In genomic region chr15:81323559-81323943, GRCh38 we compare ENCODE assay signal across 8 cellular contexts. TPM values are rescaled to one million over a fixed set of nuclear protein-coding genes. Genes with fewer than 3 reads are reported as not detected.
A peak's percentile ranks its signal among the peaks of the same experiment; 100 is the strongest.
DNase-seq lines count a peak whose midpoint lies in the region; ATAC-seq and TF ChIP-seq lines count a peak whose summit lies in the region.

No MANE protein-coding gene starts in this region.

- ATAC-seq in natural killer cell: no peak

- peak overlapping the region; percentile 78 for H3K27ac Mint-ChIP-seq in activated naive CD4-positive, alpha-beta T cell treated with anti-CD3 and anti-CD28 coated beads for 36 hours
- H3K27ac Mint-ChIP-seq in chondrocyte (ENCODE audit: unreplicated experiment) (no peak overlapping the region), natural killer cell (peak overlapping the region; percentile 68 to 90)

- no peaks in the 10 kb centered on the region for H3K9me3 ChIP-seq in HUES64 (ENCODE audit: insufficient read depth, low read depth, low read length)

- intact Hi-C loops in activated naive CD4-positive, alpha-beta T cell treated with anti-CD3 and anti-CD28 coated beads for 36 hours (cut with micrococcal nuclease): no loop called here
- intact Hi-C loops in natural killer cell (cut with micrococcal nuclease): loop anchor here (5.0 kb wide), 1 partner anchor 36 kb away; no protein-coding TSS in a partner anchor
- intact Hi-C loops in posterior cingulate gyrus (cut with DNase I): no loop called here

- CTCF ChIA-PET in activated naive CD4-positive, alpha-beta T cell treated with anti-CD3 and anti-CD28 coated beads for 36 hours (lab: Charles Lee): interaction anchor here (0.9 to 2.3 kb wide), 8 partner anchors 14 to 84 kb away, joined by 3 to 10 read pairs (median 3); no protein-coding TSS in a partner anchor

- WGBS in HUES64: 17% methylated on average over 4 of the region's 4 CpGs

- H3K4me1 ChIP-seq in HUES64 (ENCODE audit: insufficient read depth, low read length): no peaks in the 10 kb centered on the region

- no peak for DNase-seq in activated naive CD4-positive, alpha-beta T cell treated with anti-CD3 and anti-CD28 coated beads for 36 hours
- no peak for DNase-seq in activated naive CD4-positive, alpha-beta T cell treated with anti-CD3 and anti-CD28 coated beads, Interleukin-2, amount 50 U/mL, for 16 hours
- no peak for DNase-seq in chondrocyte (ENCODE audit: low spot score)
- no peak for DNase-seq in natural killer cell
- no peak for DNase-seq in posterior cingulate gyrus
- DNase-seq in amniotic stem cell (lab: John Stamatoyannopoulos, UW): no peak
- DNase-seq in Kasumi-1 (lab: John Stamatoyannopoulos, UW): no peak

- H3K36me3 ChIP-seq in HUES64 (ENCODE audit: insufficient read depth, low read length): peaks cover 21% of the 10 kb centered on the region

- H3K9ac ChIP-seq in HUES64 (ENCODE audit: low read depth, low read length): peak overlapping the region; percentile 67

- no peaks in the 10 kb centered on the region for H3K9me3 Mint-ChIP-seq in activated naive CD4-positive, alpha-beta T cell treated with anti-CD3 and anti-CD28 coated beads for 36 hours
- no peaks in the 10 kb centered on the region for H3K9me3 Mint-ChIP-seq in chondrocyte (ENCODE audit: low read depth)
- no peaks in the 10 kb centered on the region for H3K9me3 Mint-ChIP-seq in natural killer cell

- H3K4me1 Mint-ChIP-seq in activated naive CD4-positive, alpha-beta T cell treated with anti-CD3 and anti-CD28 coated beads for 36 hours (ENCODE audit: low read depth): peaks cover 39% of the 10 kb centered on the region
- H3K4me1 Mint-ChIP-seq in chondrocyte (ENCODE audit: low read depth): peaks cover 50% of the 10 kb centered on the region
- H3K4me1 Mint-ChIP-seq in natural killer cell: peaks cover 17 to 18% of the 10 kb centered on the region in 2 donors

- H3K4me3 ChIP-seq in HUES64 (ENCODE audit: low read length): peak overlapping the region; percentile 85

- H3K4me3 Mint-ChIP-seq in activated naive CD4-positive, alpha-beta T cell treated with anti-CD3 and anti-CD28 coated beads for 36 hours: peak overlapping the region; percentile 98
- H3K4me3 Mint-ChIP-seq in chondrocyte (ENCODE audit: unreplicated experiment) (peak overlapping the region; percentile 96), natural killer cell (peak overlapping the region; percentile 94)

- H3K27me3 Mint-ChIP-seq in activated naive CD4-positive, alpha-beta T cell treated with anti-CD3 and anti-CD28 coated beads for 36 hours (ENCODE audit: low read depth): no peaks in the 10 kb centered on the region
- H3K27me3 Mint-ChIP-seq in chondrocyte (ENCODE audit: low read depth) (no peaks in the 10 kb centered on the region), natural killer cell (ENCODE audit: low read depth in 2 of 2) (no peaks in the 10 kb centered on the region)

- peaks cover 6% of the 10 kb centered on the region; the same call in 1 of the 2 replicates for H3K27me3 ChIP-seq in HUES64 (ENCODE audit: insufficient read depth, low read length)

- no peak for TF ChIP-seq CTCF in chondrocyte (IDR thresholded peaks at IDR 0.05)
- no peak for TF ChIP-seq CTCF in natural killer cell (IDR thresholded peaks at IDR 0.05)

- no peak overlapping the region for H3K27ac ChIP-seq in HUES64 (ENCODE audit: low read depth, low read length)

- H3K36me3 Mint-ChIP-seq in activated naive CD4-positive, alpha-beta T cell treated with anti-CD3 and anti-CD28 coated beads for 36 hours (ENCODE audit: low read depth): peaks cover 13% of the 10 kb centered on the region
- H3K36me3 Mint-ChIP-seq in chondrocyte (ENCODE audit: low read depth) (peaks cover 10% of the 10 kb centered on the region), natural killer cell (no peaks in the 10 kb centered on the region)

RNA-seq across cellular contexts. Expression of gene STARD5, which starts 0.4 kb away (rescaled TPM):
- total RNA-seq in activated naive CD4-positive, alpha-beta T cell treated with anti-CD3 and anti-CD28 coated beads for 36 hours: 10 to 100 TPM; 10.1 to 11.7 TPM
- 1.6 TPM for polyA plus RNA-seq in HUES64 (2013, experiment 1 of 2)
- 1.6 TPM for polyA plus RNA-seq in HUES64 (2013, experiment 2 of 2)
- total RNA-seq in chondrocyte (2.6 to 5.3 TPM (median 5.0 TPM) in 3 replicates), natural killer cell (1 to 10 TPM; 4.7 to 6.6 (median 6.3) TPM)

RNA-seq across cellular contexts. Expression of gene TMC3, which starts 50.5 kb away (rescaled TPM):
- total RNA-seq in activated naive CD4-positive, alpha-beta T cell treated with anti-CD3 and anti-CD28 coated beads for 36 hours: not detected
- not detected for polyA plus RNA-seq in HUES64 (2013, experiment 1 of 2)
- not detected for polyA plus RNA-seq in HUES64 (2013, experiment 2 of 2)
- total RNA-seq in chondrocyte (not detected in 3 replicates), natural killer cell (not detected)
